In the genomic region with DNA sequence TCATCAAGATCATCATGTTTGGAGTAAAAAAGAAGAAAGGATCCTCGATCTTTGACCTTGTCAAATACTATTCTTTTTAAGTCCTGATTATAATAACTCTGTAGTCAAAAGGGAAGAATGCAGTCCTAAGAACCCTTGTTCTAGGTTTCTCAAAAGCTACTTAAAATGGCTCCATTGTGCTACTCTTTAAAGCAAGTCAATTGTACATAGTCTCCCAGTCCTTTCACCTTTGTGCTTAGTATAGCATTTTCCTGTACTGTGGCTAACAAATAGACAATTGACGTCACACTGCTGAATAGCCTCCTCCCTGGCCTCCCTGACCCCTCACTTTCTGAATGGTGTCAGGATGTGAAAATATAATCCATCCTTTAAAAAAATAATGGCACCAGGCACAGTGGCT, we compare ENCODE assay signal across 36 cellular contexts.
"Had no signal": no experiment of that assay in that cellular context is flagged by ENCODE, and none has a peak within 500 bp of the region (broad histone marks: within the 10 kb centered on the region; RNA-seq: fewer than 3 reads in every experiment).

No MANE protein-coding gene starts in this region.

- DNase-seq: activated B cell treated with CpG ODN at 0.5 μM for 24 hours; activated CD4-positive, alpha-beta T cell treated with anti-CD3 and anti-CD28 coated beads for 48 hours; activated CD4-positive, alpha-beta T cell treated with anti-CD3 and anti-CD28 coated beads, Interleukin-2, amount 50 U/mL, for 1 hour; activated CD4-positive, alpha-beta T cell treated with anti-CD3 and anti-CD28 coated beads, Interleukin-2, amount 50 U/mL, for 48 hours; activated CD8-positive, alpha-beta memory T cell treated with anti-CD3 and anti-CD28 coated beads for 24 hours; activated CD8-positive, alpha-beta T cell treated with anti-CD3 and anti-CD28 coated beads for 36 hours; activated effector memory CD4-positive, alpha-beta T cell treated with anti-CD3 and anti-CD28 coated beads, Interleukin-2, amount 50 U/mL, for 16 hours; activated naive CD4-positive, alpha-beta T cell treated with anti-CD3 and anti-CD28 coated beads for 36 hours; activated naive CD8-positive, alpha-beta T cell treated with anti-CD3 and anti-CD28 coated beads for 36 hours; activated naive CD8-positive, alpha-beta T cell treated with anti-CD3 and anti-CD28 coated beads, Interleukin-2, amount 50 U/mL, for 24 hours; activated T-cell treated with anti-CD3 and anti-CD28 coated beads, Interleukin-2, amount 50 U/mL, for 1 hour; activated T-cell treated with anti-CD3 and anti-CD28 coated beads, Interleukin-2, amount 50 U/mL, for 48 hours; adrenal gland; amygdala; aorta; central memory CD4-positive, alpha-beta T cell; cerebellar nuclear complex; colonic mucosa; effector CD8-positive, alpha-beta T cell; foreskin fibroblast; gastrocnemius medialis; glutamatergic neuron; heart left ventricle; T-helper 1 cell; T-helper 17 cell; T1000; WERI-Rb-1 had no signal

- H3K9me3 Mint-ChIP-seq: activated B cell treated with CpG ODN at 0.5 μM for 24 hours; activated CD8-positive, alpha-beta T cell treated with anti-CD3 and anti-CD28 coated beads for 36 hours; activated naive CD4-positive, alpha-beta T cell treated with anti-CD3 and anti-CD28 coated beads for 36 hours; activated naive CD4-positive, alpha-beta T cell treated with anti-CD3 and anti-CD28 coated beads, Interleukin-2, amount 50 U/mL, for 24 hours; activated naive CD8-positive, alpha-beta T cell treated with anti-CD3 and anti-CD28 coated beads for 36 hours; activated naive CD8-positive, alpha-beta T cell treated with anti-CD3 and anti-CD28 coated beads, Interleukin-2, amount 50 U/mL, for 24 hours; activated T-helper 1 cell treated with anti-CD3 and anti-CD28 coated beads, Interleukin-12 subunit alpha, Interleukin-12 subunit beta, Interleukin-2, Interleukin-4 antibody, amounts not matched to agents 30 ng/mL and 10 ng/mL and 1 ng/mL, durations not matched to agents 14 hours and 24 hours and 36 hours; activated T-helper 2 cell treated with anti-CD3 and anti-CD28 coated beads, Interferon-gamma antibody, Interleukin-2, Interleukin-4, amounts not matched to agents 10 μg/mL and 5 μg/mL and 100 μg/mL, durations not matched to agents 14 hours and 24 hours and 36 hours; brain; T-helper 2 cell treated with Interferon-gamma antibody and Interleukin-4, amounts not matched to agents 5 μg/mL and 100 μg/mL, for 36 hours had no signal

- H3K27me3 Mint-ChIP-seq: activated B cell treated with CpG ODN at 0.5 μM for 24 hours; activated CD8-positive, alpha-beta T cell treated with anti-CD3 and anti-CD28 coated beads for 36 hours; activated naive CD4-positive, alpha-beta T cell treated with anti-CD3 and anti-CD28 coated beads, Interleukin-2, amount 50 U/mL, for 24 hours; activated naive CD8-positive, alpha-beta T cell treated with anti-CD3 and anti-CD28 coated beads for 36 hours; activated naive CD8-positive, alpha-beta T cell treated with anti-CD3 and anti-CD28 coated beads, Interleukin-2, amount 50 U/mL, for 24 hours; T-helper 17 cell had no signal

- H3K4me3 Mint-ChIP-seq: activated B cell treated with CpG ODN at 0.5 μM for 24 hours; activated CD8-positive, alpha-beta T cell treated with anti-CD3 and anti-CD28 coated beads for 36 hours; activated naive CD4-positive, alpha-beta T cell treated with anti-CD3 and anti-CD28 coated beads for 36 hours; activated naive CD4-positive, alpha-beta T cell treated with anti-CD3 and anti-CD28 coated beads, Interleukin-2, amount 50 U/mL, for 24 hours; activated naive CD8-positive, alpha-beta T cell treated with anti-CD3 and anti-CD28 coated beads for 36 hours; activated naive CD8-positive, alpha-beta T cell treated with anti-CD3 and anti-CD28 coated beads, Interleukin-2, amount 50 U/mL, for 24 hours; activated T-helper 1 cell treated with anti-CD3 and anti-CD28 coated beads, Interleukin-12 subunit alpha, Interleukin-12 subunit beta, Interleukin-2, Interleukin-4 antibody, amounts not matched to agents 30 ng/mL and 10 ng/mL and 1 ng/mL, durations not matched to agents 14 hours and 24 hours and 36 hours; brain; T-helper 17 cell; T-helper 2 cell treated with Interferon-gamma antibody and Interleukin-4, amounts not matched to agents 5 μg/mL and 100 μg/mL, for 36 hours had no signal

- H3K9me3 ChIP-seq: adrenal gland, breast epithelium, colonic mucosa, gastrocnemius medialis, heart left ventricle had no signal

- H3K4me1 ChIP-seq: breast epithelium, colonic mucosa, gastrocnemius medialis, heart left ventricle had no signal

- H3K27ac Mint-ChIP-seq: activated B cell treated with CpG ODN at 0.5 μM for 24 hours; activated CD8-positive, alpha-beta T cell treated with anti-CD3 and anti-CD28 coated beads for 36 hours; activated naive CD4-positive, alpha-beta T cell treated with anti-CD3 and anti-CD28 coated beads for 36 hours; activated naive CD8-positive, alpha-beta T cell treated with anti-CD3 and anti-CD28 coated beads for 36 hours; activated naive CD8-positive, alpha-beta T cell treated with anti-CD3 and anti-CD28 coated beads, Interleukin-2, amount 50 U/mL, for 24 hours; activated T-helper 1 cell treated with anti-CD3 and anti-CD28 coated beads, Interleukin-12 subunit alpha, Interleukin-12 subunit beta, Interleukin-2, Interleukin-4 antibody, amounts not matched to agents 30 ng/mL and 10 ng/mL and 1 ng/mL, durations not matched to agents 14 hours and 24 hours and 36 hours; activated T-helper 2 cell treated with anti-CD3 and anti-CD28 coated beads, Interferon-gamma antibody, Interleukin-2, Interleukin-4, amounts not matched to agents 10 μg/mL and 5 μg/mL and 100 μg/mL, durations not matched to agents 14 hours and 24 hours and 36 hours; T-helper 17 cell; T-helper 2 cell treated with Interferon-gamma antibody and Interleukin-4, amounts not matched to agents 5 μg/mL and 100 μg/mL, for 36 hours had no signal

- H3K4me3 ChIP-seq: adrenal gland, breast epithelium, cardiac muscle cell, colonic mucosa, gastrocnemius medialis, heart left ventricle had no signal

- ATAC-seq: activated CD4-positive, CD25-positive, alpha-beta regulatory T cell treated with anti-CD3 and anti-CD28 coated beads, Interleukin-2, amount 50 U/mL, for 24 hours; activated CD8-positive, alpha-beta T cell treated with anti-CD3 and anti-CD28 coated beads for 36 hours; activated naive CD8-positive, alpha-beta T cell treated with anti-CD3 and anti-CD28 coated beads, Interleukin-2, amount 50 U/mL, for 24 hours; esophagus mucosa; gastrocnemius medialis; heart left ventricle; T-helper 17 cell had no signal

- H3K4me1 Mint-ChIP-seq: activated naive CD4-positive, alpha-beta T cell treated with anti-CD3 and anti-CD28 coated beads, Interleukin-2, amount 50 U/mL, for 24 hours; activated naive CD8-positive, alpha-beta T cell treated with anti-CD3 and anti-CD28 coated beads for 36 hours; activated naive CD8-positive, alpha-beta T cell treated with anti-CD3 and anti-CD28 coated beads, Interleukin-2, amount 50 U/mL, for 24 hours had no signal

- H3K27ac ChIP-seq: adrenal gland, breast epithelium, cardiac muscle cell, colonic mucosa, gastrocnemius medialis, heart left ventricle, WERI-Rb-1 had no signal

- H3K36me3 ChIP-seq: breast epithelium had no signal

- H3K27me3 ChIP-seq: adrenal gland, breast epithelium, cardiac muscle cell, colonic mucosa, gastrocnemius medialis, heart left ventricle had no signal
